In the genomic region with DNA sequence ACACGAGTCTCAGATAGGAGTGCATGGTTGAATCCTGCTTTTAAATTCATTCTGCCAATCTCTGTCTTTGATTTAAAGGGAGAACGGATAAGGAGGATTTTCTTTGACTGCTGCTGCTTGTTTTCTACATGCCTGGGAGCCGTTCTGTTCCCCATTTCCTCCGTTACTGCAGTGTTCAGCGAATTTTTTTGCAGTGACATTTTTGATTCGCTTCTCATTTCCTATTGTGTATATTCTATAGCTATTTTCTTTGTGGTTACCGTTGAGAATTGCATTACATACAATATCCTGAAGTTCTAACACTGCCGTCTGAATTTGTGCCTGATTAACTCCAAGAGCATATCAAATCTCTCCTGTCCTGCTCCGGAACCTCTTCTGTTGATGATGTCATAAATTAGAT, we compare ENCODE assay signal across 30 cellular contexts.
"Had no signal": no experiment of that assay in that cellular context is flagged by ENCODE, and none has a peak within 500 bp of the region (broad histone marks: within the 10 kb centered on the region; RNA-seq: fewer than 3 reads in every experiment).

No MANE protein-coding gene starts in this region.

- H3K9me3 Mint-ChIP-seq: activated CD4-positive, alpha-beta memory T cell treated with anti-CD3 and anti-CD28 coated beads, Interleukin-2, amount 10 ng/mL, durations not matched to agents 7 days and 5 days; activated CD4-positive, alpha-beta T cell treated with anti-CD3 and anti-CD28 coated beads, Interleukin-2, amount 10 ng/mL, durations not matched to agents 7 days and 5 days; activated T-cell treated with anti-CD3 and anti-CD28 coated beads, Interleukin-2, amount 50 U/mL, for 24 hours; activated T-cell treated with anti-CD3 and anti-CD28 coated beads, Interleukin-2, amount 50 U/mL, for 72 hours had no signal

- H3K4me1 Mint-ChIP-seq: activated CD4-positive, alpha-beta T cell treated with anti-CD3 and anti-CD28 coated beads, Interleukin-2, amount 10 ng/mL, durations not matched to agents 7 days and 5 days; endodermal cell; WTC11 had no signal

- H3K27ac ChIP-seq: body of pancreas, colonic mucosa, dorsolateral prefrontal cortex, gastrocnemius medialis, heart left ventricle, VCaP had no signal

- H3K36me3 ChIP-seq: colonic mucosa, gastrocnemius medialis, heart left ventricle had no signal

- DNase-seq: activated CD4-positive, alpha-beta memory T cell treated with anti-CD3 and anti-CD28 coated beads, Interleukin-2, amount 10 ng/mL, durations not matched to agents 7 days and 5 days; activated CD4-positive, alpha-beta T cell treated with anti-CD3 and anti-CD28 coated beads for 1 hour; activated CD4-positive, alpha-beta T cell treated with anti-CD3 and anti-CD28 coated beads for 4 hours; activated CD4-positive, alpha-beta T cell treated with anti-CD3 and anti-CD28 coated beads, Interleukin-2, amount 10 ng/mL, durations not matched to agents 7 days and 5 days; activated CD4-positive, alpha-beta T cell treated with anti-CD3 and anti-CD28 coated beads, Interleukin-2, amount 50 U/mL, for 4 hours; activated CD8-positive, alpha-beta memory T cell treated with anti-CD3 and anti-CD28 coated beads, Interleukin-2, amount 50 U/mL, for 48 hours; activated gamma-delta T cell treated with Interleukin-2 at 50 U/mL for 16 hours; activated naive CD4-positive, alpha-beta T cell treated with anti-CD3 and anti-CD28 coated beads, Interleukin-2, amount 50 U/mL, for 16 hours; activated naive CD4-positive, alpha-beta T cell treated with Interleukin-2 at 50 U/mL for 16 hours; activated T-cell treated with anti-CD3 and anti-CD28 coated beads for 4 hours; activated T-cell treated with anti-CD3 and anti-CD28 coated beads, Interleukin-2, amount 50 U/mL, for 72 hours; amniotic stem cell; anterior cingulate cortex; body of pancreas; caudate nucleus; colonic mucosa; dorsolateral prefrontal cortex; effector memory CD4-positive, alpha-beta T cell; endodermal cell; foreskin fibroblast; gastrocnemius medialis; glutamatergic neuron; heart left ventricle; hypothalamus; T-helper 2 cell had no signal

- H3K27me3 Mint-ChIP-seq: activated CD4-positive, alpha-beta T cell treated with anti-CD3 and anti-CD28 coated beads, Interleukin-2, amount 10 ng/mL, durations not matched to agents 7 days and 5 days; activated naive CD8-positive, alpha-beta T cell; activated T-cell treated with anti-CD3 and anti-CD28 coated beads, Interleukin-2, amount 50 U/mL, for 24 hours had no signal

- H3K4me3 Mint-ChIP-seq: activated CD4-positive, alpha-beta memory T cell treated with anti-CD3 and anti-CD28 coated beads, Interleukin-2, amount 10 ng/mL, durations not matched to agents 7 days and 5 days; activated CD4-positive, alpha-beta T cell treated with anti-CD3 and anti-CD28 coated beads, Interleukin-2, amount 10 ng/mL, durations not matched to agents 7 days and 5 days; activated naive CD8-positive, alpha-beta T cell; activated T-cell treated with anti-CD3 and anti-CD28 coated beads, Interleukin-2, amount 50 U/mL, for 24 hours; activated T-cell treated with anti-CD3 and anti-CD28 coated beads, Interleukin-2, amount 50 U/mL, for 72 hours; endodermal cell; WTC11 had no signal

- ATAC-seq: activated T-cell treated with anti-CD3 and anti-CD28 coated beads, Interleukin-2, amount 50 U/mL, for 72 hours; body of pancreas; esophagus mucosa; gastrocnemius medialis; heart left ventricle; WTC11 had no signal

- H3K27me3 ChIP-seq: body of pancreas, colonic mucosa, dorsolateral prefrontal cortex, gastrocnemius medialis, heart left ventricle had no signal

- H3K4me3 ChIP-seq: body of pancreas, colonic mucosa, dorsolateral prefrontal cortex, gastrocnemius medialis, heart left ventricle had no signal

- H3K4me1 ChIP-seq: body of pancreas, colonic mucosa, gastrocnemius medialis, heart left ventricle had no signal

- H3K9me3 ChIP-seq: body of pancreas, colonic mucosa, gastrocnemius medialis had no signal

- H3K27ac Mint-ChIP-seq: activated CD4-positive, alpha-beta memory T cell treated with anti-CD3 and anti-CD28 coated beads, Interleukin-2, amount 10 ng/mL, durations not matched to agents 7 days and 5 days; activated CD4-positive, alpha-beta T cell treated with anti-CD3 and anti-CD28 coated beads, Interleukin-2, amount 10 ng/mL, durations not matched to agents 7 days and 5 days; activated naive CD8-positive, alpha-beta T cell; activated T-cell treated with anti-CD3 and anti-CD28 coated beads, Interleukin-2, amount 50 U/mL, for 24 hours; activated T-cell treated with anti-CD3 and anti-CD28 coated beads, Interleukin-2, amount 50 U/mL, for 72 hours; endodermal cell; WTC11 had no signal
